1 cellular context compared by ENCODE assay signal in genomic region chrX:46446727-46447378, GRCh38.
A peak's percentile ranks its signal among the peaks of the same experiment; 100 is the strongest.
TF ChIP-seq lines count a peak whose summit lies in the region.

No MANE protein-coding gene starts in this region.

TF ChIP-seq in K562, 482 proteins besides CTCF, POLR2A, EP300 and RAD21 (continued from another document and continues in another):
- no peak for TF ChIP-seq CUX1 (CRISPR knock-in tag; IDR thresholded peaks at IDR 0.05)
- TF ChIP-seq CREM (IDR thresholded peaks at IDR 0.05; ENCODE audit: low read depth) = no peak; the same call in 1 of the 2 replicates
- no peak for TF ChIP-seq NFRKB (IDR thresholded peaks at IDR 0.05; ENCODE audit: low read depth)
- no peak for TF ChIP-seq ZBTB5 (IDR thresholded peaks at IDR 0.05)
- peak; percentile 68 for TF ChIP-seq ZBTB40 (IDR thresholded peaks at IDR 0.05)
- TF ChIP-seq ZBTB40 (CRISPR knock-in tag; IDR thresholded peaks at IDR 0.05) = no peak
- TF ChIP-seq POLR2G (IDR thresholded peaks at IDR 0.05; ENCODE audit: low read depth, low read length) = peak; percentile 76
- no peak for TF ChIP-seq NCOR1 (IDR thresholded peaks at IDR 0.05)
- no peak for TF ChIP-seq ZNF23 (CRISPR knock-in tag; IDR thresholded peaks at IDR 0.05)
- no peak for TF ChIP-seq MAFG (tag; conservative IDR thresholded peaks at IDR 0.05)
- no peak for TF ChIP-seq CLOCK (CRISPR knock-in tag; IDR thresholded peaks at IDR 0.05; ENCODE audit: borderline replicate concordance)
- no peak for TF ChIP-seq ZFP36 (IDR thresholded peaks at IDR 0.05; ENCODE audit: low read depth, low read length, partially characterized antibody)
- TF ChIP-seq NKRF (IDR thresholded peaks at IDR 0.05; ENCODE audit: borderline replicate concordance) = peak; percentile 68; the same call in 1 of the 2 replicates
- TF ChIP-seq PTRF (tag; IDR thresholded peaks at IDR 0.05) = no peak
- TF ChIP-seq NFYB (IDR thresholded peaks at IDR 0.05; ENCODE audit: extremely low read depth, insufficient read length) = no peak
- TF ChIP-seq KDM4B (IDR thresholded peaks at IDR 0.05; ENCODE audit: borderline replicate concordance in 2 of 2, low read depth in 1 of 2) = no peak
- TF ChIP-seq LARP7 (IDR thresholded peaks at IDR 0.05) = no peak
- no peak for TF ChIP-seq ZNF324 (CRISPR knock-in tag; IDR thresholded peaks at IDR 0.05)
- TF ChIP-seq FOSL1 (tag; conservative IDR thresholded peaks at IDR 0.05) = no peak
- no peak for TF ChIP-seq ZNF318 (IDR thresholded peaks at IDR 0.05; ENCODE audit: borderline replicate concordance in 1 of 2, low read depth in 1 of 2)
- no peak for TF ChIP-seq ZNF12 (CRISPR knock-in tag; IDR thresholded peaks at IDR 0.05)
